ENCODE assay signal across 26 cellular contexts in genomic region chr4:156497486-156497885, GRCh38.
"Had no signal": no experiment of that assay in that cellular context is flagged by ENCODE, and none has a peak within 500 bp of the region (broad histone marks: within the 10 kb centered on the region; RNA-seq: fewer than 3 reads in every experiment).

No MANE protein-coding gene starts in this region.

- H3K4me3 ChIP-seq: esophagus squamous epithelium, hepatocyte, mucosa of descending colon, right lobe of liver, thoracic aorta had no signal

- H3K27me3 Mint-ChIP-seq: activated CD4-positive, alpha-beta T cell treated with anti-CD3 and anti-CD28 coated beads for 36 hours; activated CD8-positive, alpha-beta memory T cell treated with anti-CD3 and anti-CD28 coated beads, Interleukin-2, amount 10 ng/mL, durations not matched to agents 7 days and 5 days; activated naive CD8-positive, alpha-beta T cell; central memory CD8-positive, alpha-beta T cell; progenitor cell of endocrine pancreas; stimulated activated naive CD8-positive, alpha-beta T cell treated with anti-CD3 and anti-CD28 coated beads, Interleukin-15, Interleukin-2, amounts not matched to agents 100 ng/mL and 50 ng/mL, for 24 hours had no signal

- H3K27me3 ChIP-seq: esophagus squamous epithelium, hepatocyte, right lobe of liver had no signal

- ATAC-seq: activated CD4-positive, alpha-beta T cell treated with anti-CD3 and anti-CD28 coated beads for 36 hours; activated CD8-positive, alpha-beta memory T cell treated with anti-CD3 and anti-CD28 coated beads, Interleukin-2, amount 10 ng/mL, durations not matched to agents 7 days and 5 days; activated CD8-positive, alpha-beta T cell treated with anti-CD3 and anti-CD28 coated beads, Interleukin-2, amount 10 ng/mL, durations not matched to agents 7 days and 5 days; left ventricle myocardium superior; mucosa of descending colon; right lobe of liver; stimulated activated effector memory CD8-positive, alpha-beta T cell treated with anti-CD3 and anti-CD28 coated beads, Interleukin-12 subunit alpha, Interleukin-12 subunit beta, amount 100 ng/mL, for 72 hours had no signal

- H3K36me3 ChIP-seq: esophagus squamous epithelium, right lobe of liver, thoracic aorta had no signal

- H3K4me3 Mint-ChIP-seq: activated CD4-positive, alpha-beta T cell treated with anti-CD3 and anti-CD28 coated beads for 36 hours; activated CD8-positive, alpha-beta memory T cell treated with anti-CD3 and anti-CD28 coated beads, Interleukin-2, amount 10 ng/mL, durations not matched to agents 7 days and 5 days; activated CD8-positive, alpha-beta T cell treated with anti-CD3 and anti-CD28 coated beads, Interleukin-2, amount 10 ng/mL, durations not matched to agents 7 days and 5 days; activated naive CD8-positive, alpha-beta T cell; central memory CD8-positive, alpha-beta T cell; nephron; stimulated activated effector memory CD8-positive, alpha-beta T cell treated with anti-CD3 and anti-CD28 coated beads, Interleukin-12 subunit alpha, Interleukin-12 subunit beta, amount 100 ng/mL, for 72 hours; stimulated activated naive CD8-positive, alpha-beta T cell treated with anti-CD3 and anti-CD28 coated beads, Interleukin-15, Interleukin-2, amounts not matched to agents 100 ng/mL and 50 ng/mL, for 24 hours had no signal

- H2AFZ ChIP-seq: hepatocyte had no signal

- H3K36me3 Mint-ChIP-seq: activated CD8-positive, alpha-beta memory T cell treated with anti-CD3 and anti-CD28 coated beads, Interleukin-2, amount 10 ng/mL, durations not matched to agents 7 days and 5 days; activated naive CD8-positive, alpha-beta T cell; stimulated activated effector memory CD8-positive, alpha-beta T cell treated with anti-CD3 and anti-CD28 coated beads, Interleukin-12 subunit alpha, Interleukin-12 subunit beta, amount 100 ng/mL, for 72 hours had no signal

- DNase-seq: activated CD4-positive, alpha-beta T cell treated with anti-CD3 and anti-CD28 coated beads for 36 hours; activated CD4-positive, CD25-positive, alpha-beta regulatory T cell; activated CD8-positive, alpha-beta memory T cell treated with anti-CD3 and anti-CD28 coated beads, Interleukin-2, amount 10 ng/mL, durations not matched to agents 7 days and 5 days; activated CD8-positive, alpha-beta T cell treated with anti-CD3 and anti-CD28 coated beads, Interleukin-2, amount 10 ng/mL, durations not matched to agents 7 days and 5 days; activated effector memory CD4-positive, alpha-beta T cell treated with Interleukin-2 at 50 U/mL for 16 hours; activated naive CD4-positive, alpha-beta T cell treated with Interleukin-2 at 50 U/mL for 16 hours; anterior cingulate cortex; dermis blood vessel endothelial cell; effector CD8-positive, alpha-beta T cell; esophagus squamous epithelium; islet precursor cell; left ventricle myocardium superior; mucosa of descending colon; right lobe of liver; small intestine; stimulated activated CD4-positive, alpha-beta T cell treated with anti-CD3 and anti-CD28 coated beads, Interleukin-4, amount 100 ng/mL, for 24 hours; trophoblast cell had no signal

- H3K4me1 ChIP-seq: esophagus squamous epithelium, right lobe of liver had no signal

- H3K4me2 ChIP-seq: hepatocyte had no signal

- H3K27ac Mint-ChIP-seq: activated CD4-positive, alpha-beta T cell treated with anti-CD3 and anti-CD28 coated beads for 36 hours; activated CD8-positive, alpha-beta memory T cell treated with anti-CD3 and anti-CD28 coated beads, Interleukin-2, amount 10 ng/mL, durations not matched to agents 7 days and 5 days; activated CD8-positive, alpha-beta T cell treated with anti-CD3 and anti-CD28 coated beads, Interleukin-2, amount 10 ng/mL, durations not matched to agents 7 days and 5 days; activated naive CD8-positive, alpha-beta T cell; nephron; progenitor cell of endocrine pancreas; stimulated activated effector memory CD8-positive, alpha-beta T cell treated with anti-CD3 and anti-CD28 coated beads, Interleukin-12 subunit alpha, Interleukin-12 subunit beta, amount 100 ng/mL, for 72 hours; stimulated activated naive CD8-positive, alpha-beta T cell treated with anti-CD3 and anti-CD28 coated beads, Interleukin-15, Interleukin-2, amounts not matched to agents 100 ng/mL and 50 ng/mL, for 24 hours had no signal

- H3K27ac ChIP-seq: epithelial cell of prostate, esophagus squamous epithelium, hepatocyte, right lobe of liver, thoracic aorta had no signal

- H3K4me1 Mint-ChIP-seq: activated CD4-positive, alpha-beta T cell treated with anti-CD3 and anti-CD28 coated beads for 36 hours; activated CD8-positive, alpha-beta memory T cell treated with anti-CD3 and anti-CD28 coated beads, Interleukin-2, amount 10 ng/mL, durations not matched to agents 7 days and 5 days; central memory CD8-positive, alpha-beta T cell; stimulated activated effector memory CD8-positive, alpha-beta T cell treated with anti-CD3 and anti-CD28 coated beads, Interleukin-12 subunit alpha, Interleukin-12 subunit beta, amount 100 ng/mL, for 72 hours had no signal

- H3K9me3 ChIP-seq: esophagus squamous epithelium, mucosa of descending colon, right lobe of liver, thoracic aorta had no signal

- H3K9me3 Mint-ChIP-seq: nephron; stimulated activated naive CD8-positive, alpha-beta T cell treated with anti-CD3 and anti-CD28 coated beads, Interleukin-15, Interleukin-2, amounts not matched to agents 100 ng/mL and 50 ng/mL, for 24 hours had no signal

- H3K79me2 ChIP-seq: hepatocyte had no signal
